1 cellular context compared by ENCODE assay signal in the genomic region with DNA sequence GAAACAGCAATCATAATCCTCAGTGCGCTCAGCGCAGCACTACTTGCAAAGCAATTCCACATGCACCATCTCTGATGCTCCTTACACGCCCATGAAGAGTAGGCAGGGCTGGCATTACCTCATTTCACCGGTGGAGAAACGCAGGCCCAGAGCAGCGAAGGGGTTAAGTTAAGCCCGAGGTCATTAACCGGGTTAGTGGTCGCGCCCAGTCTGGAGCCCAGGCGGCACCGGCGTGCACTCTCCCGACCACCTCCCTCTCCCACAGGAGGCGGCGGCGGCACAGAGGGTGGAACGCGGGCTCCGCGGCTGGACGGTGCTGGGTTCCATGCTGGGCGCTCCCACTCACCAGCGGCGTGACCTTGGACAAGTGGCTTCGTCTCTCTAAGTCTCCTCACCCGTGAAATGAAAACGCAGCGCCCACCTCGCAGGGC.
TF ChIP-seq lines count a peak whose summit lies in the region.

No MANE protein-coding gene starts in this region.

TF ChIP-seq in GM23338, 12 proteins besides CTCF, POLR2A, EP300 and RAD21:
- TF ChIP-seq EZH2 (IDR thresholded peaks at IDR 0.05; ENCODE audit: low read depth, unreplicated experiment) (no peak), EZH2phosphoT487 (IDR thresholded peaks at IDR 0.05; ENCODE audit: unreplicated experiment) (no peak), JUNB (IDR thresholded peaks at IDR 0.05; ENCODE audit: unreplicated experiment) (no peak), STAT1 (IDR thresholded peaks at IDR 0.05; ENCODE audit: unreplicated experiment) (no peak), ZNF331 (CRISPR knock-in tag; IDR thresholded peaks at IDR 0.05; ENCODE audit: low read depth) (no peak), ZNF114 (CRISPR knock-in tag; IDR thresholded peaks at IDR 0.05) (no peak), POLR2AphosphoS5 (IDR thresholded peaks at IDR 0.05; ENCODE audit: low read depth) (no peak), NANOG (IDR thresholded peaks at IDR 0.05; ENCODE audit: borderline replicate concordance) (no peak), CREB1 (CRISPR knock-in tag; IDR thresholded peaks at IDR 0.05; ENCODE audit: low read depth) (no peak)
- TF ChIP-seq, protein P1, sequence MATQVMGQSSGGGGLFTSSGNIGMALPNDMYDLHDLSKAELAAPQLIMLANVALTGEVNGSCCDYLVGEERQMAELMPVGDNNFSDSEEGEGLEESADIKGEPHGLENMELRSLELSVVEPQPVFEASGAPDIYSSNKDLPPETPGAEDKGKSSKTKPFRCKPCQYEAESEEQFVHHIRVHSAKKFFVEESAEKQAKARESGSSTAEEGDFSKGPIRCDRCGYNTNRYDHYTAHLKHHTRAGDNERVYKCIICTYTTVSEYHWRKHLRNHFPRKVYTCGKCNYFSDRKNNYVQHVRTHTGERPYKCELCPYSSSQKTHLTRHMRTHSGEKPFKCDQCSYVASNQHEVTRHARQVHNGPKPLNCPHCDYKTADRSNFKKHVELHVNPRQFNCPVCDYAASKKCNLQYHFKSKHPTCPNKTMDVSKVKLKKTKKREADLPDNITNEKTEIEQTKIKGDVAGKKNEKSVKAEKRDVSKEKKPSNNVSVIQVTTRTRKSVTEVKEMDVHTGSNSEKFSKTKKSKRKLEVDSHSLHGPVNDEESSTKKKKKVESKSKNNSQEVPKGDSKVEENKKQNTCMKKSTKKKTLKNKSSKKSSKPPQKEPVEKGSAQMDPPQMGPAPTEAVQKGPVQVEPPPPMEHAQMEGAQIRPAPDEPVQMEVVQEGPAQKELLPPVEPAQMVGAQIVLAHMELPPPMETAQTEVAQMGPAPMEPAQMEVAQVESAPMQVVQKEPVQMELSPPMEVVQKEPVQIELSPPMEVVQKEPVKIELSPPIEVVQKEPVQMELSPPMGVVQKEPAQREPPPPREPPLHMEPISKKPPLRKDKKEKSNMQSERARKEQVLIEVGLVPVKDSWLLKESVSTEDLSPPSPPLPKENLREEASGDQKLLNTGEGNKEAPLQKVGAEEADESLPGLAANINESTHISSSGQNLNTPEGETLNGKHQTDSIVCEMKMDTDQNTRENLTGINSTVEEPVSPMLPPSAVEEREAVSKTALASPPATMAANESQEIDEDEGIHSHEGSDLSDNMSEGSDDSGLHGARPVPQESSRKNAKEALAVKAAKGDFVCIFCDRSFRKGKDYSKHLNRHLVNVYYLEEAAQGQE (IDR thresholded peaks at IDR 0.05; ENCODE audit: unreplicated experiment) = no peak
- TF ChIP-seq, protein P2, sequence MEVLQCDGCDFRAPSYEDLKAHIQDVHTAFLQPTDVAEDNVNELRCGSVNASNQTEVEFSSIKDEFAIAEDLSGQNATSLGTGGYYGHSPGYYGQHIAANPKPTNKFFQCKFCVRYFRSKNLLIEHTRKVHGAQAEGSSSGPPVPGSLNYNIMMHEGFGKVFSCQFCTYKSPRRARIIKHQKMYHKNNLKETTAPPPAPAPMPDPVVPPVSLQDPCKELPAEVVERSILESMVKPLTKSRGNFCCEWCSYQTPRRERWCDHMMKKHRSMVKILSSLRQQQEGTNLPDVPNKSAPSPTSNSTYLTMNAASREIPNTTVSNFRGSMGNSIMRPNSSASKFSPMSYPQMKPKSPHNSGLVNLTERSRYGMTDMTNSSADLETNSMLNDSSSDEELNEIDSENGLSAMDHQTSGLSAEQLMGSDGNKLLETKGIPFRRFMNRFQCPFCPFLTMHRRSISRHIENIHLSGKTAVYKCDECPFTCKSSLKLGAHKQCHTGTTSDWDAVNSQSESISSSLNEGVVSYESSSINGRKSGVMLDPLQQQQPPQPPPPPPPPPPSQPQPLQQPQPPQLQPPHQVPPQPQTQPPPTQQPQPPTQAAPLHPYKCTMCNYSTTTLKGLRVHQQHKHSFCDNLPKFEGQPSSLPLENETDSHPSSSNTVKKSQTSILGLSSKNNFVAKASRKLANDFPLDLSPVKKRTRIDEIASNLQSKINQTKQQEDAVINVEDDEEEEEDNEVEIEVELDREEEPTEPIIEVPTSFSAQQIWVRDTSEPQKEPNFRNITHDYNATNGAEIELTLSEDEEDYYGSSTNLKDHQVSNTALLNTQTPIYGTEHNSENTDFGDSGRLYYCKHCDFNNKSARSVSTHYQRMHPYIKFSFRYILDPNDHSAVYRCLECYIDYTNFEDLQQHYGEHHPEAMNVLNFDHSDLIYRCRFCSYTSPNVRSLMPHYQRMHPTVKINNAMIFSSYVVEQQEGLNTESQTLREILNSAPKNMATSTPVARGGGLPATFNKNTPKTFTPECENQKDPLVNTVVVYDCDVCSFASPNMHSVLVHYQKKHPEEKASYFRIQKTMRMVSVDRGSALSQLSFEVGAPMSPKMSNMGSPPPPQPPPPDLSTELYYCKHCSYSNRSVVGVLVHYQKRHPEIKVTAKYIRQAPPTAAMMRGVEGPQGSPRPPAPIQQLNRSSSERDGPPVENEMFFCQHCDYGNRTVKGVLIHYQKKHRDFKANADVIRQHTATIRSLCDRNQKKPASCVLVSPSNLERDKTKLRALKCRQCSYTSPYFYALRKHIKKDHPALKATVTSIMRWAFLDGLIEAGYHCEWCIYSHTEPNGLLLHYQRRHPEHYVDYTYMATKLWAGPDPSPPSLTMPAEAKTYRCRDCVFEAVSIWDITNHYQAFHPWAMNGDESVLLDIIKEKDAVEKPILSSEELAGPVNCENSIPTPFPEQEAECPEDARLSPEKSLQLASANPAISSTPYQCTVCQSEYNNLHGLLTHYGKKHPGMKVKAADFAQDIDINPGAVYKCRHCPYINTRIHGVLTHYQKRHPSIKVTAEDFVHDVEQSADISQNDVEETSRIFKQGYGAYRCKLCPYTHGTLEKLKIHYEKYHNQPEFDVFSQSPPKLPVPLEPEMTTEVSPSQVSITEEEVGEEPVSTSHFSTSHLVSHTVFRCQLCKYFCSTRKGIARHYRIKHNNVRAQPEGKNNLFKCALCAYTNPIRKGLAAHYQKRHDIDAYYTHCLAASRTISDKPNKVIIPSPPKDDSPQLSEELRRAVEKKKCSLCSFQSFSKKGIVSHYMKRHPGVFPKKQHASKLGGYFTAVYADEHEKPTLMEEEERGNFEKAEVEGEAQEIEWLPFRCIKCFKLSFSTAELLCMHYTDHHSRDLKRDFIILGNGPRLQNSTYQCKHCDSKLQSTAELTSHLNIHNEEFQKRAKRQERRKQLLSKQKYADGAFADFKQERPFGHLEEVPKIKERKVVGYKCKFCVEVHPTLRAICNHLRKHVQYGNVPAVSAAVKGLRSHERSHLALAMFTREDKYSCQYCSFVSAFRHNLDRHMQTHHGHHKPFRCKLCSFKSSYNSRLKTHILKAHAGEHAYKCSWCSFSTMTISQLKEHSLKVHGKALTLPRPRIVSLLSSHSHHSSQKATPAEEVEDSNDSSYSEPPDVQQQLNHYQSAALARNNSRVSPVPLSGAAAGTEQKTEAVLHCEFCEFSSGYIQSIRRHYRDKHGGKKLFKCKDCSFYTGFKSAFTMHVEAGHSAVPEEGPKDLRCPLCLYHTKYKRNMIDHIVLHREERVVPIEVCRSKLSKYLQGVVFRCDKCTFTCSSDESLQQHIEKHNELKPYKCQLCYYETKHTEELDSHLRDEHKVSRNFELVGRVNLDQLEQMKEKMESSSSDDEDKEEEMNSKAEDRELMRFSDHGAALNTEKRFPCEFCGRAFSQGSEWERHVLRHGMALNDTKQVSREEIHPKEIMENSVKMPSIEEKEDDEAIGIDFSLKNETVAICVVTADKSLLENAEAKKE (CRISPR knock-in tag; IDR thresholded peaks at IDR 0.05) = no peak
- TF ChIP-seq, protein P3, sequence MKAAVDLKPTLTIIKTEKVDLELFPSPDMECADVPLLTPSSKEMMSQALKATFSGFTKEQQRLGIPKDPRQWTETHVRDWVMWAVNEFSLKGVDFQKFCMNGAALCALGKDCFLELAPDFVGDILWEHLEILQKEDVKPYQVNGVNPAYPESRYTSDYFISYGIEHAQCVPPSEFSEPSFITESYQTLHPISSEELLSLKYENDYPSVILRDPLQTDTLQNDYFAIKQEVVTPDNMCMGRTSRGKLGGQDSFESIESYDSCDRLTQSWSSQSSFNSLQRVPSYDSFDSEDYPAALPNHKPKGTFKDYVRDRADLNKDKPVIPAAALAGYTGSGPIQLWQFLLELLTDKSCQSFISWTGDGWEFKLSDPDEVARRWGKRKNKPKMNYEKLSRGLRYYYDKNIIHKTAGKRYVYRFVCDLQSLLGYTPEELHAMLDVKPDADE (IDR thresholded peaks at IDR 0.05) = no peak
